ENCODE assay signal across 8 cellular contexts in the genomic region with DNA sequence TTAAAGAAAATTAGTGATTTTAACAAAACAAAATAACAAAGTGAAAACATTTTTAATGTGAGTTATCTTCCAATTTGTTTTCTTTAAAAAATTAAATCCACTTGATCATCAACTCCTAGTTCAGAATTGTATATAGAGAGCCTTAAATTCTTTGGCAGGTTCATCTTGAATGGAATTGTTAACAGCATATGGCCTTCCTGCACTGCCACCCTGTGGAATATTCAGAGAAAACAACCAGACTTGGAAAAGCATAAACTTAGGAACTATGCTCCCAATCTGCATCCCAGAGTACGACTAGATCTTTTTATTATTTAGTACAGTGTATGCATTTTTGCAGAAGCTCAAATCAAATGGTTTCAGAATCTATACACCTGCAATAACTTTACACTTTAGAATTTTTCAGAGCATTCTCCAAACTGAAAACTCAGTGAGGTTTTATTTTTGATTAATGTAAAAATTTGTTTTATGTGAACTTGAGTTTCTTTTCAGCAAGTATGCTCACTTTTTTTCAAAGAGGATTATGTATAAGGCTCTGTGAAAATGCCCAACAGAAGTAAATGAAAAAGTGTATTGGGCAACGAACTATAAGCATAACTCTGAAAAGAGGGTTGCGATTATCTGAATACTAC. TPM values are rescaled to one million over a fixed set of nuclear protein-coding genes. Genes with fewer than 3 reads are reported as not detected.
DNase-seq lines count a peak whose midpoint lies in the region; ATAC-seq, FAIRE-seq and TF ChIP-seq lines count a peak whose summit lies in the region.

No MANE protein-coding gene starts in this region.

- CTCF ChIA-PET in RWPE1 (lab: Yijun Ruan, JAX) = interaction anchor here (0.7 kb wide), 1 partner anchor 196 kb away, joined by 4 read pairs; no protein-coding TSS in a partner anchor

- no peak for FAIRE-seq in HTR-8/SVneo (lab: Jason Lieb, UNC)

- H3K27me3 ChIP-seq in fibroblast of lung (ENCODE audit: control insufficient read depth, insufficient read depth, low read length) = no peaks in the 10 kb centered on the region

- no peaks in the 10 kb centered on the region for H4K20me1 ChIP-seq in fibroblast of lung (ENCODE audit: control insufficient read depth, extremely low read depth, insufficient read depth, low read length)

- H3K4me2 ChIP-seq in fibroblast of lung (ENCODE audit: extremely low read depth, insufficient read depth, low read length) = no peak overlapping the region

- no peak overlapping the region for H3K9ac ChIP-seq in fibroblast of lung (ENCODE audit: insufficient read depth, low read length)

- H3K79me2 ChIP-seq in fibroblast of lung (ENCODE audit: control insufficient read depth, insufficient read depth, low read length) = no peaks in the 10 kb centered on the region

- no peak overlapping the region for H3K4me3 ChIP-seq in fibroblast of lung (replicated peaks in 1 of 4; ENCODE audit: control extremely low read depth in 1 of 4, insufficient read depth in 1 of 4, low read depth in 3 of 4, low read length in 4 of 4)

- no peak overlapping the region for H2AFZ ChIP-seq in fibroblast of lung (ENCODE audit: low read length)

- ATAC-seq in HG03045 (IDR thresholded peaks at IDR 0.05; ENCODE audit: unreplicated experiment) = no peak

- H3K9me3 ChIP-seq in fibroblast of lung (ENCODE audit: control insufficient read depth, insufficient read depth, low read depth, low read length) = no peaks in the 10 kb centered on the region

- DNase-seq in NOMO-1 treated with DMSO at 0.1 percent for 48 hours (lab: John Stamatoyannopoulos, UW; ENCODE audit: unreplicated experiment) (peak; percentile 28), NOMO-1 treated with dmso at 0.1 percent for 144 hours (lab: John Stamatoyannopoulos, UW; ENCODE audit: unreplicated experiment) (no peak), HTR-8/SVneo (ENCODE audit: insufficient read length, low spot score) (peak; percentile 48), RWPE1 (ENCODE audit: low spot score) (peak; percentile 49), fibroblast of lung (ENCODE audit: low read depth in 2 of 2) (peak; percentile 54 to 80), occipital lobe (lab: John Stamatoyannopoulos, UW) (peak; percentile 18)
- DNase-seq in effector CD4-positive, alpha-beta T cell = no peak

- TF ChIP-seq CTCF in RWPE1 (conservative IDR thresholded peaks at IDR 0.05; ENCODE audit: low read depth) = peak; percentile 73
- peak; percentile 60 to 62 for TF ChIP-seq CTCF in fibroblast of lung (conservative IDR thresholded peaks at IDR 0.05 in 1 of 2, IDR thresholded peaks at IDR 0.05 in 1 of 2; ENCODE audit: low read depth in 1 of 2, low read length in 2 of 2)

- no peaks in the 10 kb centered on the region for H3K36me3 ChIP-seq in fibroblast of lung (ENCODE audit: control insufficient read depth, insufficient read depth, low read length)

- H3K4me1 ChIP-seq in fibroblast of lung (ENCODE audit: control insufficient read depth, extremely low read depth, insufficient read depth, low read length) = peaks cover 3% of the 10 kb centered on the region

- POLR2A ChIA-PET in RWPE1 (lab: Yijun Ruan, JAX; ENCODE audit: low non-redundant PET) = no interaction called here

- H3K27ac ChIP-seq in RWPE1 (no peak overlapping the region), fibroblast of lung (ENCODE audit: insufficient read depth, low read length) (no peak overlapping the region)

RNA-seq across cellular contexts. Expression of a gene that starts 44.9 kb away (rescaled TPM):
- total RNA-seq in fibroblast of lung (0.50 and 1.3 TPM in 2 replicates), occipital lobe (260 TPM)
- 0.79 and 2.7 TPM in 2 replicates for polyA plus RNA-seq in fibroblast of lung
- polyA plus RNA-seq in fibroblast of lung (2012) = 0.44 and 1.3 TPM in 2 replicates
- polyA minus RNA-seq in fibroblast of lung (ENCODE audit: low replicate concordance) = 0.94 and 5.1 TPM in 2 replicates

Comparison
In these comparisons a context has a peak if more than half of its experiments do, and no peak if none do; other contexts are left out.
1. DNase-seq: peak in NOMO-1 treated with DMSO at 0.1 percent for 48 hours (single experiment), HTR-8/SVneo (single experiment), RWPE1 (single experiment), fibroblast of lung (2 of 2) and occipital lobe (single experiment); none in NOMO-1 treated with dmso at 0.1 percent for 144 hours (single experiment) and effector CD4-positive, alpha-beta T cell (single experiment).
2. RNA of a gene that starts 44.9 kb away (total RNA-seq): 260 TPM in occipital lobe (single experiment); 0.50 to 1.3 TPM in fibroblast of lung; every median in the first group is over 100 times any median in the second.